Comparison of ENCODE assay signal across 10 cellular contexts in the genomic region with DNA sequence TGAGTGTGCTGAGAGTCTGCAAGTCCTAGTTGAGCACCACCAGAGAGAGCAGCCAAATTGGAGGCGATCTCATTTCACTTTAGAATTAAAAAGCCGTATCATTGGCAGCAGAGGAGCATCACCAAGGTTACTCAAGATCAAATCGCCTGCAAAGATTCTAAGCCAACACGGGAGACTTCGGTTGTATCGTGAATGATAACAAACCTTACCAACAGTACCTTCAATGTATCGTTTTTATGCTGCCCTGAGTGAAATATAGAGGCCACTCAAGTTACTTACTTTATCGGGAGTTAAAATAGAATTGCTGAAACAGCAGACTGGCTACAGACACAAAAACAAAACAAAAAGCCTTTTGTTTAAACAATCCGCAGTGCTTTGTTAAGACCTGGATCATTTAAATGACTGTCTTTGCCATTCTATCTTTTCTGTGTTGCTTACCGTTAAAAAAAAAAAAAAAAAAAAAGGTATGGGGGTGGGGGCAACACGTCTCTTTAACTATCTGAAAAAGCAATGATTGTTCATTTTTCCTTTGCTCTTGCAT. TPM values are rescaled to one million over a fixed set of nuclear protein-coding genes. Genes with fewer than 3 reads are reported as not detected.
DNase-seq lines count a peak whose midpoint lies in the region; FAIRE-seq and TF ChIP-seq lines count a peak whose summit lies in the region.
"Had no signal": no experiment of that assay in that cellular context is flagged by ENCODE, and none has a peak within 500 bp of the region (broad histone marks: within the 10 kb centered on the region; RNA-seq: fewer than 3 reads in every experiment).

No MANE protein-coding gene starts in this region.

- no peak overlapping the region for H4K91ac ChIP-seq in H1 (replicated peaks; ENCODE audit: insufficient read length, low read length)

- H3K23ac ChIP-seq in H1 (ENCODE audit: insufficient read length): no peak overlapping the region

- H3K9me3 ChIP-seq in H1 (ENCODE audit: insufficient read depth in 2 of 2, low read depth in 1 of 2, low read length in 1 of 2): no peaks in the 10 kb centered on the region
- H3K9me3 ChIP-seq in mucosa of rectum (ENCODE audit: control insufficient read depth in 2 of 2, low read length in 2 of 2): no peaks in the 10 kb centered on the region
- H3K9me3 ChIP-seq: BLaER1 had no signal

- CTCF ChIA-PET in H1 (lab: Charles Lee; ENCODE audit: partially characterized antibody): interaction anchor here (1.4 kb wide), 2 partner anchors 12 to 24 kb away, joined by 3 to 7 read pairs; no protein-coding TSS in a partner anchor

- 18% methylated on average over 11 of the region's 11 CpGs; no CpG with 5 or more reads in 1 of the 2 experiments for WGBS in H1 (ENCODE audit: extremely low coverage in 1 of 2, insufficient coverage in 1 of 2, insufficient read length in 1 of 2, insufficient replicate concordance in 2 of 2, low coverage in 1 of 2, low lambda C conversion rate in 2 of 2, missing lambda C conversion rate in 1 of 2), 2 experiments

- peak overlapping the region; percentile 65 to 73 for H3K4me2 ChIP-seq in H1 (ENCODE audit: insufficient read depth in 1 of 2, low read depth in 2 of 2, low read length in 2 of 2)
- H3K4me2 ChIP-seq: BLaER1 had no signal

- H3K9ac ChIP-seq in H1 (replicated peaks in 1 of 4; ENCODE audit: extremely low read depth in 1 of 4, low read depth in 3 of 4, low read length in 3 of 4) (peak overlapping the region in 1 of 4 experiments; percentile 33; a peak in 2 of 7 replicates), mucosa of rectum (ENCODE audit: low read depth in 1 of 2, low read length in 2 of 2) (no peak overlapping the region)
- H3K9ac ChIP-seq: BLaER1 had no signal

- no peak overlapping the region for H2AFZ ChIP-seq in H1 (ENCODE audit: low read length)

- H3K4me3 ChIP-seq in H1 (ENCODE audit: extremely low read depth in 1 of 4, insufficient read depth in 2 of 4, low read depth in 3 of 4, low read length in 4 of 4) (peak overlapping the region in 1 of 4 experiments; percentile 45; a peak in 3 of 8 replicates), mucosa of rectum (ENCODE audit: low read length in 2 of 2) (peak overlapping the region; percentile 1 to 27)
- H3K4me3 ChIP-seq: BLaER1 had no signal

- no peak overlapping the region for H2BK20ac ChIP-seq in H1 (ENCODE audit: low read length)

- H4K20me1 ChIP-seq in H1 (replicated peaks in 1 of 2; ENCODE audit: control insufficient read depth in 1 of 2, insufficient read depth in 2 of 2, low read length in 2 of 2): no peaks in the 10 kb centered on the region

- H3K18ac ChIP-seq in H1 (ENCODE audit: extremely low read depth, low read length): peak overlapping the region; percentile 43; the same call in 1 of the 2 replicates

- H2BK15ac ChIP-seq in H1 (ENCODE audit: low read length): no peak overlapping the region

- H3K23me2 ChIP-seq in H1 (ENCODE audit: low read depth, low read length): no peaks in the 10 kb centered on the region; the same call in 1 of the 2 replicates

- FAIRE-seq in H1 (lab: Jason Lieb, UNC): peak; percentile 68

- H3K4me1 ChIP-seq in H1 (replicated peaks in 1 of 4; ENCODE audit: control insufficient read depth in 3 of 4, insufficient read depth in 4 of 4, low read length in 3 of 4) (peaks cover 0 to 22% (median 17%) of the 10 kb centered on the region in 4 experiments; a peak in 4 of 7 replicates), mucosa of rectum (ENCODE audit: control insufficient read depth in 2 of 2, insufficient read depth in 2 of 2, low read length in 2 of 2) (peaks cover 23 to 41% of the 10 kb centered on the region in 2 donors)
- H3K4me1 ChIP-seq: BLaER1 had no signal

- no peak overlapping the region for H4K8ac ChIP-seq in H1 (ENCODE audit: extremely low read depth, insufficient read depth, low read length)

- H3K56ac ChIP-seq in H1 (replicated peaks; ENCODE audit: insufficient read length, low read depth, low read length): no peak overlapping the region

- 0 out of 2 replicates have a peak overlapping the region, but pooled peaks have one; percentile 65 for H2BK12ac ChIP-seq in H1 (ENCODE audit: low read depth, low read length)

- POLR2A ChIA-PET in H1 (lab: Charles Lee; ENCODE audit: partially characterized antibody): interaction anchor here (0.7 to 1.9 kb wide), 3 partner anchors 11 to 15 kb away, joined by 3 to 5 read pairs (median 3); no protein-coding TSS in a partner anchor

- TF ChIP-seq CTCF in H1 (IDR thresholded peaks at IDR 0.05; ENCODE audit: control extremely low read depth in 1 of 3, insufficient read depth in 1 of 3, low read depth in 1 of 3, low read length in 3 of 3) (no peak), GM10266 (IDR thresholded peaks at IDR 0.05; ENCODE audit: control insufficient read depth, insufficient read depth, low read depth, missing control alignments) (no peak)

- peak overlapping the region; percentile 10 for H3K14ac ChIP-seq in H1 (ENCODE audit: insufficient read length)

- H3K27ac ChIP-seq in H1 (ENCODE audit: low read depth, low read length): peak overlapping the region; percentile 77
- H3K27ac ChIP-seq in mucosa of rectum (ENCODE audit: low read depth in 2 of 2, low read length in 2 of 2): no peak overlapping the region
- H3K27ac ChIP-seq: BLaER1, skin epidermis had no signal

- no peaks in the 10 kb centered on the region; a peak in 2 of 8 replicates for H3K36me3 ChIP-seq in H1 (ENCODE audit: control insufficient read depth in 2 of 4, insufficient read depth in 4 of 4, low read length in 3 of 4)
- peaks cover 3 to 17% of the 10 kb centered on the region in 2 donors for H3K36me3 ChIP-seq in mucosa of rectum (ENCODE audit: control insufficient read depth in 2 of 2, insufficient read depth in 2 of 2, low read length in 2 of 2)

- TF ChIP-seq RAD21 in H1 (IDR thresholded peaks at IDR 0.05 in 1 of 2, conservative IDR thresholded peaks at IDR 0.05 in 1 of 2; ENCODE audit: low read depth in 2 of 2, low read length in 2 of 2): no peak

- peak overlapping the region; percentile 95 for H4K5ac ChIP-seq in H1 (ENCODE audit: insufficient read length, low read depth, low read length)

- no peak overlapping the region for H3K4ac ChIP-seq in H1 (replicated peaks; ENCODE audit: insufficient read length, low read depth, low read length)

- no peak for TF ChIP-seq POLR2A in H1 (IDR thresholded peaks at IDR 0.05; ENCODE audit: control extremely low read depth in 1 of 2, low read depth in 2 of 2, low read length in 2 of 2)

- peak overlapping the region; percentile 64; the same call in 1 of the 2 replicates for H2BK5ac ChIP-seq in H1 (ENCODE audit: low read depth, low read length)

- no peaks in the 10 kb centered on the region for H3K27me3 ChIP-seq in H1 (replicated peaks in 1 of 4; ENCODE audit: control insufficient read depth in 3 of 4, extremely low read depth in 1 of 4, insufficient read depth in 3 of 4, low read length in 3 of 4)
- no peaks in the 10 kb centered on the region for H3K27me3 ChIP-seq in mucosa of rectum (ENCODE audit: control insufficient read depth in 2 of 2, insufficient read depth in 2 of 2, low read length in 2 of 2)
- H3K27me3 ChIP-seq: BLaER1 had no signal

- H2AK5ac ChIP-seq in H1 (ENCODE audit: low read depth, low read length): no peak overlapping the region

- no peak for TF ChIP-seq EP300 in H1 (IDR thresholded peaks at IDR 0.05; ENCODE audit: borderline replicate concordance in 1 of 2, low read depth in 2 of 2, low read length in 2 of 2)

- H3K79me1 ChIP-seq in H1 (ENCODE audit: low read depth, low read length): no peaks in the 10 kb centered on the region; the same call in 1 of the 2 replicates

- peaks cover 0 to 21% of the 10 kb centered on the region in 2 experiments; a peak in 2 of 4 replicates for H3K79me2 ChIP-seq in H1 (ENCODE audit: control insufficient read depth in 1 of 2, insufficient read depth in 2 of 2, low read length in 2 of 2)

- DNase-seq in COLO829 (ENCODE audit: low spot score) (peak; percentile 48), NCI-H345 (lab: John Stamatoyannopoulos, UW) (peak; percentile 44), H1 (ENCODE audit: low read depth in 1 of 2, low spot score in 2 of 2) (no peak), GM10266 (ENCODE audit: extremely low spot score) (no peak), hippocampal formation (lab: John Stamatoyannopoulos, UW) (no peak)
- DNase-seq in stimulated activated CD8-positive, alpha-beta memory T cell treated with anti-CD3 and anti-CD28 coated beads, Interleukin-4, amount 100 ng/mL, for 48 hours: no peak
- DNase-seq in activated CD4-positive, alpha-beta T cell treated with anti-CD3 and anti-CD28 coated beads for 48 hours: no peak

- peak overlapping the region; percentile 21 for H2BK120ac ChIP-seq in H1 (replicated peaks; ENCODE audit: low read depth, low read length)

TF ChIP-seq in H1, 55 proteins besides CTCF, POLR2A, EP300 and RAD21:
- TF ChIP-seq MAFK (IDR thresholded peaks at IDR 0.05; ENCODE audit: low read depth, low read length) (peak; percentile 50), BCL11A (IDR thresholded peaks at IDR 0.05; ENCODE audit: low read depth in 2 of 2, low read length in 2 of 2) (no peak)
TF ChIP-seq in H1: peak in this region for 1.

RNA-seq across cellular contexts. Expression of gene NHSL1, which starts 14.2 kb away (rescaled TPM):
- 27.2 and 32.4 TPM in 2 replicates for total RNA-seq in H1 (2021; fragmentation: NEBNext Ultra II Directional; extraction: Animal tissue kit (Norgen Biotek cat#: 25700))
- 7.2 and 12.5 TPM in 2 replicates for polyA plus RNA-seq in H1 (2011; rRNA removed)
- polyA plus RNA-seq in H1 (2011; cell fraction: cytosol; rRNA removed): 6.4 TPM
- 23.6 TPM for polyA plus RNA-seq in H1 (2011; cell fraction: nucleus; rRNA removed)
- polyA plus RNA-seq in H1 (2012, experiment 1 of 2): 12.8 to 15.6 TPM (median 13.8 TPM) in 4 replicates
- polyA plus RNA-seq in H1 (2012, experiment 2 of 2): 6.8 TPM
- polyA plus RNA-seq in H1 (2013, experiment 1 of 2): 17.0 TPM
- 16.4 TPM for polyA plus RNA-seq in H1 (2013, experiment 2 of 2)
- polyA minus RNA-seq in H1 (2011; rRNA and poly(A)+ RNA removed): 50.6 and 61.0 TPM in 2 replicates
- 24.7 TPM for polyA minus RNA-seq in H1 (2011; cell fraction: cytosol; rRNA and poly(A)+ RNA removed)
- polyA minus RNA-seq in H1 (2011; cell fraction: nucleus; rRNA and poly(A)+ RNA removed): 58.6 TPM

Comparison
In these comparisons a context has a peak if more than half of its experiments do, and no peak if none do; other contexts are left out.
1. DNase-seq: peak in COLO829 (single experiment) and NCI-H345 (single experiment); none in H1 (0 of 2), GM10266 (single experiment), hippocampal formation (0 of 2), stimulated activated CD8-positive, alpha-beta memory T cell treated with anti-CD3 and anti-CD28 coated beads, Interleukin-4, amount 100 ng/mL, for 48 hours (single experiment) and activated CD4-positive, alpha-beta T cell treated with anti-CD3 and anti-CD28 coated beads for 48 hours (single experiment).